In genomic region chr13:110746443-110746842, GRCh38 we compare ENCODE assay signal across 21 cellular contexts.
"Had no signal": no experiment of that assay in that cellular context is flagged by ENCODE, and none has a peak within 500 bp of the region (broad histone marks: within the 10 kb centered on the region; RNA-seq: fewer than 3 reads in every experiment).

No MANE protein-coding gene starts in this region.

- DNase-seq: activated CD4-positive, alpha-beta T cell treated with anti-CD3 and anti-CD28 coated beads, Interleukin-2, amount 10 ng/mL, durations not matched to agents 24 days and 14 days; activated CD4-positive, CD25-positive, alpha-beta regulatory T cell; activated CD8-positive, alpha-beta memory T cell treated with anti-CD3 and anti-CD28 coated beads, Interleukin-2, amount 50 U/mL, for 4 hours; activated CD8-positive, alpha-beta T cell treated with anti-CD3 and anti-CD28 coated beads, Interleukin-2, amount 10 ng/mL, durations not matched to agents 7 days and 5 days; activated gamma-delta T cell; activated T-cell treated with anti-CD3 and anti-CD28 coated beads, Interleukin-2, amount 50 U/mL, for 72 hours; central memory CD4-positive, alpha-beta T cell; cortex of kidney; effector CD4-positive, alpha-beta T cell; gastrocnemius medialis; heart left ventricle; islet precursor cell; naive thymus-derived CD4-positive, alpha-beta T cell; right lobe of liver; spleen; stimulated activated naive CD8-positive, alpha-beta T cell treated with anti-CD3 and anti-CD28 coated beads, Interleukin-15, amount 100 ng/mL, for 72 hours; upper lobe of left lung had no signal

- H3K4me1 Mint-ChIP-seq: activated CD4-positive, alpha-beta T cell treated with anti-CD3 and anti-CD28 coated beads, Interleukin-2, amount 10 ng/mL, durations not matched to agents 24 days and 14 days; brain; naive thymus-derived CD4-positive, alpha-beta T cell; stimulated activated naive CD8-positive, alpha-beta T cell treated with anti-CD3 and anti-CD28 coated beads, Interleukin-15, amount 100 ng/mL, for 72 hours had no signal

- H3K27me3 Mint-ChIP-seq: stimulated activated naive CD8-positive, alpha-beta T cell treated with anti-CD3 and anti-CD28 coated beads, Interleukin-15, amount 100 ng/mL, for 72 hours had no signal

- ATAC-seq: activated CD8-positive, alpha-beta T cell treated with anti-CD3 and anti-CD28 coated beads, Interleukin-2, amount 10 ng/mL, durations not matched to agents 7 days and 5 days; activated naive CD4-positive, alpha-beta T cell treated with anti-CD3 and anti-CD28 coated beads, Interleukin-2, amount 50 U/mL, for 72 hours; activated T-cell treated with anti-CD3 and anti-CD28 coated beads, Interleukin-2, amount 50 U/mL, for 72 hours; gastrocnemius medialis; heart left ventricle; left lobe of liver; naive thymus-derived CD4-positive, alpha-beta T cell; right lobe of liver; stimulated activated naive CD8-positive, alpha-beta T cell treated with anti-CD3 and anti-CD28 coated beads, Interleukin-15, amount 100 ng/mL, for 72 hours had no signal

- H3K4me3 ChIP-seq: gastrocnemius medialis, heart left ventricle, prostate gland, right lobe of liver, spleen, upper lobe of left lung had no signal

- H3K27me3 ChIP-seq: gastrocnemius medialis, heart left ventricle, right lobe of liver, spleen, upper lobe of left lung had no signal

- H3K4me3 Mint-ChIP-seq: activated CD4-positive, alpha-beta T cell treated with anti-CD3 and anti-CD28 coated beads, Interleukin-2, amount 10 ng/mL, durations not matched to agents 24 days and 14 days; activated CD8-positive, alpha-beta T cell treated with anti-CD3 and anti-CD28 coated beads, Interleukin-2, amount 10 ng/mL, durations not matched to agents 7 days and 5 days; activated T-cell treated with anti-CD3 and anti-CD28 coated beads, Interleukin-2, amount 50 U/mL, for 72 hours; brain; naive thymus-derived CD4-positive, alpha-beta T cell; stimulated activated naive CD8-positive, alpha-beta T cell treated with anti-CD3 and anti-CD28 coated beads, Interleukin-15, amount 100 ng/mL, for 72 hours had no signal

- H3K36me3 ChIP-seq: gastrocnemius medialis, heart left ventricle, prostate gland, right lobe of liver, spleen, upper lobe of left lung had no signal

- H3K4me1 ChIP-seq: gastrocnemius medialis, heart left ventricle, prostate gland, right lobe of liver, spleen, upper lobe of left lung had no signal

- H3K27ac ChIP-seq: gastrocnemius medialis, heart left ventricle, prostate gland, right lobe of liver, spleen, upper lobe of left lung had no signal

- H3K27ac Mint-ChIP-seq: activated CD4-positive, alpha-beta T cell treated with anti-CD3 and anti-CD28 coated beads, Interleukin-2, amount 10 ng/mL, durations not matched to agents 24 days and 14 days; activated CD8-positive, alpha-beta T cell treated with anti-CD3 and anti-CD28 coated beads, Interleukin-2, amount 10 ng/mL, durations not matched to agents 7 days and 5 days; activated naive CD4-positive, alpha-beta T cell treated with anti-CD3 and anti-CD28 coated beads, Interleukin-2, amount 50 U/mL, for 72 hours; activated T-cell treated with anti-CD3 and anti-CD28 coated beads, Interleukin-2, amount 50 U/mL, for 72 hours; naive thymus-derived CD4-positive, alpha-beta T cell; stimulated activated naive CD8-positive, alpha-beta T cell treated with anti-CD3 and anti-CD28 coated beads, Interleukin-15, amount 100 ng/mL, for 72 hours had no signal

- H3K9me3 ChIP-seq: gastrocnemius medialis, prostate gland, right lobe of liver had no signal
